Comparison of ENCODE assay signal across 8 cellular contexts in the genomic region with DNA sequence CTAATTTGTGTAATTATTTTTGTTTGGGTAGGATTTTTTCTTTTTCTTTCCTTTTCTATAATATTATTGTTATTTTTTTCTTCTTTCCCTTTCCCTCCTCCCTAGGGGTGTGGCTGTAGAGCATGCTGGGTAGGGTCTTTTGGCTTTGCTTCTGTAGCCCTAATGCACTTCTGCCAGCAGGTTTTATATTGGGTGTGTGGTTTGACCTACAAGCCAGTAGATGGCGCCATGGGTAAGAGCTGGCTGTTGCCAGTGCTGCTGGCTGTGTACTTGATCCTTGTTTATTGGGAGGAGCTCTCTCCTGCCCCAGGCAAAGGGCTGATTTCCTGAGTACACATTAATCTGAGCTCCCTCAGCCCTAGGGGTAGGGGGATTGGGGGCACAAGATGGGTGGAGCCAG.
DNase-seq lines count a peak whose midpoint lies in the region; TF ChIP-seq lines count a peak whose summit lies in the region.
"Not testable (repeated sequence)": the region's sequence is repeated elsewhere in the genome, so short reads cannot be mapped to it uniquely, and the experiment has no call there.

No MANE protein-coding gene starts in this region.

- not testable (repeated sequence) for H3F3A ChIP-seq in SK-N-SH (replicated peaks; ENCODE audit: insufficient read depth)

- CTCF ChIA-PET in SK-N-SH (lab: Yijun Ruan, JAX), result interaction anchor here (1.0 to 2.0 kb wide), 6 partner anchors 11 to 147 kb away, joined by 3 to 7 read pairs (median 4); no protein-coding TSS in a partner anchor

- H4K91ac ChIP-seq in mesenchymal stem cell (ENCODE audit: low read length), result not testable (repeated sequence)

- H3K4me2 ChIP-seq in SK-N-SH; mesenchymal stem cell (ENCODE audit: low read length, poor library complexity, severe bottlenecking): not testable (repeated sequence)

- not testable (repeated sequence) for H3K9me2 ChIP-seq in SK-N-SH

- not testable (repeated sequence) for H3K18ac ChIP-seq in mesenchymal stem cell (ENCODE audit: low read depth in 1 of 2, low read length in 2 of 2)

- not testable (repeated sequence) for H3K36me3 ChIP-seq in SK-N-SH (replicated peaks in 1 of 2; ENCODE audit: control insufficient read depth in 1 of 2, insufficient read depth in 2 of 2, low read length in 1 of 2); brain microvascular endothelial cell (replicated peaks); mesenchymal stem cell (ENCODE audit: control insufficient read depth in 1 of 2, insufficient read depth in 2 of 2, low read depth in 1 of 2, low read length in 2 of 2); suprapubic skin

- not testable (repeated sequence) for H4K8ac ChIP-seq in mesenchymal stem cell (ENCODE audit: low read length)

- H3K9ac ChIP-seq in SK-N-SH, result not testable (repeated sequence)
- H3K9ac ChIP-seq in mesenchymal stem cell (ENCODE audit: low read length), result peak overlapping the region; percentile 84

- TF ChIP-seq RAD21 in SK-N-SH (IDR thresholded peaks at IDR 0.05; ENCODE audit: low read length), result peak; percentile 55

- POLR2A ChIA-PET in SK-N-SH (lab: Yijun Ruan, JAX), result not testable (repeated sequence)

- DNase-seq in COLO668 (lab: John Stamatoyannopoulos, UW; ENCODE audit: unreplicated experiment) (peak; percentile 23), NCI-H1694 treated with DMSO at 0.1 percent for 48 hours (lab: John Stamatoyannopoulos, UW) (peak; percentile 1), brain microvascular endothelial cell (peak; percentile 37), foreskin fibroblast (peak; percentile 16 to 39), mesenchymal stem cell (peak; percentile 37)
- DNase-seq in GM20000 (ENCODE audit: low spot score); SK-N-SH; suprapubic skin (ENCODE audit: low spot score in 2 of 2): not testable (repeated sequence)

- not testable (repeated sequence) for H3K79me2 ChIP-seq in SK-N-SH (ENCODE audit: insufficient read depth)

- H2BK5ac ChIP-seq in mesenchymal stem cell (ENCODE audit: low read depth, low read length, poor library complexity, severe bottlenecking), result not testable (repeated sequence)

- H3K9me3 ChIP-seq in SK-N-SH; mesenchymal stem cell (ENCODE audit: control insufficient read depth, low read length); suprapubic skin: not testable (repeated sequence)

- in situ Hi-C loops in brain microvascular endothelial cell (cut with HindIII; ENCODE audit: low pct_ligation_motif_present, low sequenced_read_pairs), result not testable (repeated sequence)

- H2BK12ac ChIP-seq in mesenchymal stem cell (ENCODE audit: low read length in 2 of 2), result not testable (repeated sequence)

- H2AK5ac ChIP-seq in mesenchymal stem cell (ENCODE audit: low read length, severe bottlenecking), result not testable (repeated sequence)

- H2BK120ac ChIP-seq in mesenchymal stem cell (ENCODE audit: low read depth, low read length), result not testable (repeated sequence)

- H3K14ac ChIP-seq in mesenchymal stem cell (ENCODE audit: low read length in 2 of 2), result not testable (repeated sequence)

- TF ChIP-seq CTCF in GM20000 (IDR thresholded peaks at IDR 0.05; ENCODE audit: extremely low read depth, missing control alignments), result peak; percentile 36
- TF ChIP-seq CTCF in SK-N-SH (IDR thresholded peaks at IDR 0.05), result peak; percentile 66
- peak; percentile 60 for TF ChIP-seq CTCF in brain microvascular endothelial cell (IDR thresholded peaks at IDR 0.05; ENCODE audit: low read depth, low read length, missing control alignments)
- TF ChIP-seq CTCF in foreskin fibroblast (IDR thresholded peaks at IDR 0.05; ENCODE audit: low read depth, low read length), result peak; percentile 40
- TF ChIP-seq CTCF in suprapubic skin (IDR thresholded peaks at IDR 0.05), result peak; percentile 2 to 54

- not testable (repeated sequence) for H3K79me1 ChIP-seq in mesenchymal stem cell (replicated peaks; ENCODE audit: low read length, poor library complexity, severe bottlenecking)

- not testable (repeated sequence) for TF ChIP-seq POLR2A in suprapubic skin (IDR thresholded peaks at IDR 0.05)

- H2AFZ ChIP-seq in SK-N-SH (ENCODE audit: low read depth), result 0 out of 2 replicates have a peak overlapping the region, but pooled peaks have one; percentile 16
- not testable (repeated sequence) for H2AFZ ChIP-seq in mesenchymal stem cell (ENCODE audit: low read depth, low read length)

- not testable (repeated sequence) for H3K4me1 ChIP-seq in SK-N-SH (ENCODE audit: control insufficient read depth in 1 of 2, insufficient read depth in 2 of 2, low read depth in 1 of 2, low read length in 1 of 2); mesenchymal stem cell (ENCODE audit: control insufficient read depth, insufficient read depth, low read depth, low read length); suprapubic skin

- not testable (repeated sequence) for H2BK15ac ChIP-seq in mesenchymal stem cell (ENCODE audit: low read depth, poor library complexity, severe bottlenecking)

- not testable (repeated sequence) for H4K20me1 ChIP-seq in SK-N-SH (ENCODE audit: insufficient read depth)

- H3K27me3 ChIP-seq in SK-N-SH (ENCODE audit: insufficient read depth); brain microvascular endothelial cell (replicated peaks); mesenchymal stem cell (ENCODE audit: control insufficient read depth in 1 of 2, insufficient read depth in 1 of 2, low read length in 2 of 2); suprapubic skin: not testable (repeated sequence)

- not testable (repeated sequence) for TF ChIP-seq EP300 in SK-N-SH (IDR thresholded peaks at IDR 0.05; ENCODE audit: borderline replicate concordance in 1 of 2, low read depth in 1 of 2, low read length in 1 of 2); suprapubic skin (IDR thresholded peaks at IDR 0.05)

- H3K4me3 ChIP-seq in SK-N-SH (ENCODE audit: low read depth in 2 of 2, low read length in 1 of 2), result not testable (repeated sequence)
- H3K4me3 ChIP-seq in brain microvascular endothelial cell (ENCODE audit: low read depth, low read length) (peak overlapping the region; percentile 9), foreskin fibroblast (ENCODE audit: low read depth in 1 of 2, low read length in 2 of 2) (peak overlapping the region; percentile 22 to 37), mesenchymal stem cell (ENCODE audit: insufficient read depth in 1 of 2, low read depth in 1 of 2, low read length in 2 of 2) (peak overlapping the region in 1 of 2 experiments; percentile 75), suprapubic skin (peak overlapping the region; percentile 3)

- not testable (repeated sequence) for H3K27ac ChIP-seq in SK-N-SH (ENCODE audit: low read depth in 2 of 2, low read length in 1 of 2); brain microvascular endothelial cell; mesenchymal stem cell (ENCODE audit: low read length, poor library complexity, severe bottlenecking); suprapubic skin

- H3K4ac ChIP-seq in mesenchymal stem cell (ENCODE audit: low read depth in 1 of 2, low read length in 2 of 2), result not testable (repeated sequence)

- 0% methylated on average over 1 of the region's 1 CpG for WGBS in SK-N-SH (ENCODE audit: low lambda C conversion rate)
- 0% methylated on average over 1 of the region's 1 CpG for whole genome bisulfite sequencing in mesenchymal stem cell
- 0% methylated on average over 1 of the region's 1 CpG for WGBS in suprapubic skin

- not testable (repeated sequence) for H3K23ac ChIP-seq in mesenchymal stem cell (ENCODE audit: low read length in 2 of 2)

TF ChIP-seq in SK-N-SH, 30 proteins besides CTCF, POLR2A, EP300 and RAD21:
- peak; percentile 25 for TF ChIP-seq SMC3 (IDR thresholded peaks at IDR 0.05; ENCODE audit: low read depth, low read length)
